In genomic region chr10:93268021-93268420, GRCh38 we compare ENCODE assay signal across 16 cellular contexts.
DNase-seq lines count a peak whose midpoint lies in the region; ATAC-seq and TF ChIP-seq lines count a peak whose summit lies in the region.
"Had no signal": no experiment of that assay in that cellular context is flagged by ENCODE, and none has a peak within 500 bp of the region (broad histone marks: within the 10 kb centered on the region; RNA-seq: fewer than 3 reads in every experiment).

No MANE protein-coding gene starts in this region.

- H2BK5ac ChIP-seq in mesenchymal stem cell (ENCODE audit: low read depth, low read length, poor library complexity, severe bottlenecking), result no peak overlapping the region

- H3K4ac ChIP-seq in mesenchymal stem cell (ENCODE audit: low read depth in 1 of 2, low read length in 2 of 2), result no peak overlapping the region

- H3K14ac ChIP-seq in mesenchymal stem cell (ENCODE audit: low read length in 2 of 2), result no peak overlapping the region

- H3K4me3 ChIP-seq in GM12865 (ENCODE audit: low read depth, low read length), result no peak overlapping the region; the same call in 1 of the 2 replicates
- peak overlapping the region; percentile 49; the same call in 1 of the 2 replicates for H3K4me3 ChIP-seq in OCI-LY3 (ENCODE audit: low read length)
- no peak overlapping the region for H3K4me3 ChIP-seq in mesenchymal stem cell (ENCODE audit: insufficient read depth in 1 of 2, low read depth in 1 of 2, low read length in 2 of 2)
- H3K4me3 ChIP-seq: Peyer's patch had no signal

- H4K8ac ChIP-seq in mesenchymal stem cell (ENCODE audit: low read length), result no peak overlapping the region

- H3K9ac ChIP-seq in OCI-LY3 (ENCODE audit: low read length), result no peak overlapping the region
- no peak overlapping the region for H3K9ac ChIP-seq in mesenchymal stem cell (ENCODE audit: low read length)

- H3K9me3 ChIP-seq in OCI-LY3 (ENCODE audit: insufficient read depth, low read length) (peaks cover 10% of the 10 kb centered on the region; the same call in 1 of the 2 replicates), mesenchymal stem cell (ENCODE audit: control insufficient read depth, low read length) (peaks cover 9% of the 10 kb centered on the region)
- H3K9me3 ChIP-seq: Peyer's patch had no signal

- H3K4me1 ChIP-seq in OCI-LY3 (ENCODE audit: low read length), result peaks cover 37% of the 10 kb centered on the region
- no peaks in the 10 kb centered on the region for H3K4me1 ChIP-seq in mesenchymal stem cell (ENCODE audit: control insufficient read depth, insufficient read depth, low read depth, low read length)
- H3K4me1 ChIP-seq: Peyer's patch had no signal

- peaks cover 19 to 39% of the 10 kb centered on the region in 2 donors for H3K4me1 Mint-ChIP-seq in stimulated activated naive B cell treated with anti-CD40 and anti-IgM and Interleukin-4, amounts not matched to agents 10 μg/mL and 1 μg/mL and 100 μg/mL, for 72 hours

- H3K27ac Mint-ChIP-seq in stimulated activated naive B cell treated with anti-CD40 and anti-IgM and Interleukin-4, amounts not matched to agents 10 μg/mL and 1 μg/mL and 100 μg/mL, for 72 hours, result peak overlapping the region; percentile 26

- no peaks in the 10 kb centered on the region for H3K79me2 ChIP-seq in OCI-LY3 (ENCODE audit: low read length)

- peaks cover 5 to 7% of the 10 kb centered on the region in 2 donors for H3K9me3 Mint-ChIP-seq in stimulated activated naive B cell treated with anti-CD40 and anti-IgM and Interleukin-4, amounts not matched to agents 10 μg/mL and 1 μg/mL and 100 μg/mL, for 72 hours

- no peaks in the 10 kb centered on the region for H3K79me1 ChIP-seq in mesenchymal stem cell (replicated peaks; ENCODE audit: low read length, poor library complexity, severe bottlenecking)

- no peak overlapping the region for H2BK15ac ChIP-seq in mesenchymal stem cell (ENCODE audit: low read depth, poor library complexity, severe bottlenecking)

- peaks cover 1 to 7% of the 10 kb centered on the region in 2 donors for H3K36me3 Mint-ChIP-seq in stimulated activated naive B cell treated with anti-CD40 and anti-IgM and Interleukin-4, amounts not matched to agents 10 μg/mL and 1 μg/mL and 100 μg/mL, for 72 hours
- H3K36me3 Mint-ChIP-seq: CD4-positive, alpha-beta memory T cell had no signal

- ATAC-seq in HG02623 (IDR thresholded peaks at IDR 0.05; ENCODE audit: unreplicated experiment) (peak; percentile 3), GM21423 (IDR thresholded peaks at IDR 0.05; ENCODE audit: unreplicated experiment) (no peak), HG02588 (IDR thresholded peaks at IDR 0.05; ENCODE audit: unreplicated experiment) (no peak)
- ATAC-seq in stimulated activated naive B cell treated with anti-CD40 and anti-IgM and Interleukin-4, amounts not matched to agents 10 μg/mL and 1 μg/mL and 100 μg/mL, for 72 hours (replicated peaks), result no peak
- ATAC-seq: HCT116, Right ventricle myocardium inferior had no signal

- DNase-seq in GM12865 (ENCODE audit: low read depth), result peak; percentile 13
- DNase-seq in stimulated activated naive B cell treated with anti-CD40 and anti-IgM and Interleukin-4, amounts not matched to agents 10 μg/mL and 1 μg/mL and 100 μg/mL, for 72 hours, result no peak
- DNase-seq in mesenchymal stem cell, result no peak
- DNase-seq: Calu3; CD4-positive, alpha-beta memory T cell; DMS79; NCI-H1105; NCI-H1694; NCI-H524; Peyer's patch had no signal

- H3K27me3 ChIP-seq in OCI-LY3 (ENCODE audit: low read depth, low read length) (no peaks in the 10 kb centered on the region), mesenchymal stem cell (ENCODE audit: control insufficient read depth in 1 of 2, insufficient read depth in 1 of 2, low read length in 2 of 2) (peaks cover 5 to 18% of the 10 kb centered on the region in 2 experiments)
- H3K27me3 ChIP-seq: Peyer's patch had no signal

- no peak overlapping the region for H2BK120ac ChIP-seq in mesenchymal stem cell (ENCODE audit: low read depth, low read length)

- 30% methylated on average over 3 of the region's 3 CpGs for WGBS in mesenchymal stem cell

- H3K27me3 Mint-ChIP-seq in stimulated activated naive B cell treated with anti-CD40 and anti-IgM and Interleukin-4, amounts not matched to agents 10 μg/mL and 1 μg/mL and 100 μg/mL, for 72 hours, result peaks cover 0 to 4% of the 10 kb centered on the region in 2 donors
- H3K27me3 Mint-ChIP-seq: CD4-positive, alpha-beta memory T cell had no signal

- H3K4me3 Mint-ChIP-seq in stimulated activated naive B cell treated with anti-CD40 and anti-IgM and Interleukin-4, amounts not matched to agents 10 μg/mL and 1 μg/mL and 100 μg/mL, for 72 hours, result peak overlapping the region in 1 of 2 donors; percentile 4

- no peak overlapping the region for H2AK5ac ChIP-seq in mesenchymal stem cell (ENCODE audit: low read length, severe bottlenecking)

- H2BK12ac ChIP-seq in mesenchymal stem cell (ENCODE audit: low read length in 2 of 2), result no peak overlapping the region

- no peaks in the 10 kb centered on the region for H3K36me3 ChIP-seq in OCI-LY3 (replicated peaks; ENCODE audit: low read depth, low read length)
- H3K36me3 ChIP-seq in mesenchymal stem cell (ENCODE audit: control insufficient read depth in 1 of 2, insufficient read depth in 2 of 2, low read depth in 1 of 2, low read length in 2 of 2), result no peaks in the 10 kb centered on the region
- H3K36me3 ChIP-seq: Peyer's patch had no signal

- H2AFZ ChIP-seq in OCI-LY3 (ENCODE audit: low read depth, low read length) (no peak overlapping the region), mesenchymal stem cell (ENCODE audit: low read depth, low read length) (no peak overlapping the region)

- TF ChIP-seq CTCF in GM12865 (IDR thresholded peaks at IDR 0.05; ENCODE audit: insufficient read depth, low read depth, low read length, missing control alignments) (no peak), OCI-LY3 (IDR thresholded peaks at IDR 0.05; ENCODE audit: low read depth, low read length) (no peak)

- H3K27ac ChIP-seq in OCI-LY3 (ENCODE audit: low read length) (peak overlapping the region; percentile 19; the same call in 1 of the 2 replicates), mesenchymal stem cell (ENCODE audit: low read length, poor library complexity, severe bottlenecking) (no peak overlapping the region)
- H3K27ac ChIP-seq: Peyer's patch had no signal

- H3K23ac ChIP-seq in mesenchymal stem cell (ENCODE audit: low read length in 2 of 2), result no peak overlapping the region

- H4K91ac ChIP-seq in mesenchymal stem cell (ENCODE audit: low read length), result no peak overlapping the region

- H4K20me1 ChIP-seq in OCI-LY3 (ENCODE audit: insufficient read depth, low read length), result no peaks in the 10 kb centered on the region

- H3K4me2 ChIP-seq in OCI-LY3 (ENCODE audit: low read length) (peak overlapping the region; percentile 75), mesenchymal stem cell (ENCODE audit: low read length, poor library complexity, severe bottlenecking) (no peak overlapping the region)

- H3K18ac ChIP-seq in mesenchymal stem cell (ENCODE audit: low read depth in 1 of 2, low read length in 2 of 2), result no peak overlapping the region
